13 cellular contexts compared by ENCODE assay signal in the genomic region with DNA sequence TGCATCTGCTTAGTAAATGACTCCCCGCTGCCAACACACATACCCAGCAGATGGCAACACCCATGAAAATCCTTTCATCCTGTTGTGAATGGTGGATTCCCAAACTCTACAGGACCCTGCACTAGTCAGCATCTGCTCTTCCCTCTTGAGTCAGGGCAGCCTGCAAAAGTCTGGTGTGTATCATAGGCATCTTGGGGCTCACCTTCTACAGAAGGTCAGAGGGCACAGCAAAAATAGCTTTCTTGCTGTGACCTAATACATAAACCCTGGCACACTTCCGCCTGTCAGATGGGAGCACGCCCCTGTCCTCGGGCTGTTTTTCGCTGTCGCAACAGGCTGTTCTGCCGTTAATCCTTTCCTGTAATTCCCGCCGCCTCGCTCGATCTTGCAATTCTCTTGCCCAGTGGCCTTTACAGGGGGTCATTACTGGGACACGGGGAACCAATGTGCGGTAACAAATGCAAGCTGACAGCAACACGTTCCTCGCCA. TPM values are rescaled to one million over a fixed set of nuclear protein-coding genes. Genes with fewer than 3 reads are reported as not detected.
A peak's percentile ranks its signal among the peaks of the same experiment; 100 is the strongest.
DNase-seq lines count a peak whose midpoint lies in the region; ATAC-seq and TF ChIP-seq lines count a peak whose summit lies in the region.
"Had no signal": no experiment of that assay in that cellular context is flagged by ENCODE, and none has a peak within 500 bp of the region (broad histone marks: within the 10 kb centered on the region; RNA-seq: fewer than 3 reads in every experiment).

No MANE protein-coding gene starts in this region.

- no peaks in the 10 kb centered on the region for H3K27me3 Mint-ChIP-seq in activated T-helper 2 cell treated with anti-CD3 and anti-CD28 coated beads, Interferon-gamma antibody, Interleukin-2, Interleukin-4, amounts not matched to agents 10 μg/mL and 5 μg/mL and 100 μg/mL, durations not matched to agents 14 hours and 24 hours and 36 hours (ENCODE audit: low read depth)
- H3K27me3 Mint-ChIP-seq: CD4-positive, CD25-positive, alpha-beta regulatory T cell had no signal

- H3K4me3 ChIP-seq in AG10803 (ENCODE audit: low read length) (no peak overlapping the region), choroid plexus epithelial cell (ENCODE audit: low read depth, low read length) (no peak overlapping the region)
- H3K4me3 ChIP-seq: body of pancreas had no signal

- no peak for ATAC-seq in HG03439 (IDR thresholded peaks at IDR 0.05; ENCODE audit: unreplicated experiment)
- ATAC-seq: body of pancreas had no signal

- DNase-seq in AG10803 (ENCODE audit: low read depth) (peak; percentile 22), NCI-H226 (peak; percentile 20), choroid plexus epithelial cell (ENCODE audit: low read depth) (peak; percentile 39), mesenteric fat pad (ENCODE audit: low spot score) (peak; percentile 91), GM10266 (ENCODE audit: extremely low spot score) (no peak)
- no peak for DNase-seq in activated T-helper 2 cell treated with anti-CD3 and anti-CD28 coated beads, Interferon-gamma antibody, Interleukin-2, Interleukin-4, amounts not matched to agents 10 μg/mL and 5 μg/mL and 100 μg/mL, durations not matched to agents 14 hours and 24 hours and 36 hours (ENCODE audit: low spot score)
- DNase-seq in activated effector memory CD4-positive, alpha-beta T cell treated with anti-CD3 and anti-CD28 coated beads, Interleukin-2, amount 50 U/mL, for 16 hours: no peak
- DNase-seq: activated CD4-positive, alpha-beta T cell treated with anti-CD3 and anti-CD28 coated beads, Interleukin-2, amount 50 U/mL, for 48 hours; CD4-positive, CD25-positive, alpha-beta regulatory T cell; NCI-H1930; small intestine had no signal

- no peak overlapping the region for H3K4me3 Mint-ChIP-seq in activated T-helper 2 cell treated with anti-CD3 and anti-CD28 coated beads, Interferon-gamma antibody, Interleukin-2, Interleukin-4, amounts not matched to agents 10 μg/mL and 5 μg/mL and 100 μg/mL, durations not matched to agents 14 hours and 24 hours and 36 hours (ENCODE audit: low read depth)
- H3K4me3 Mint-ChIP-seq: CD4-positive, CD25-positive, alpha-beta regulatory T cell had no signal

- peaks cover 46% of the 10 kb centered on the region for H3K4me1 Mint-ChIP-seq in activated T-helper 2 cell treated with anti-CD3 and anti-CD28 coated beads, Interferon-gamma antibody, Interleukin-2, Interleukin-4, amounts not matched to agents 10 μg/mL and 5 μg/mL and 100 μg/mL, durations not matched to agents 14 hours and 24 hours and 36 hours (ENCODE audit: low read depth)

- no peak for TF ChIP-seq CTCF in AG10803 (conservative IDR thresholded peaks at IDR 0.05; ENCODE audit: low read length)
- no peak for TF ChIP-seq CTCF in choroid plexus epithelial cell (conservative IDR thresholded peaks at IDR 0.05; ENCODE audit: low read depth, low read length)
- no peak for TF ChIP-seq CTCF in GM10266 (IDR thresholded peaks at IDR 0.05; ENCODE audit: control insufficient read depth, insufficient read depth, low read depth, missing control alignments)

- no peak overlapping the region for H3K27ac Mint-ChIP-seq in activated T-helper 2 cell treated with anti-CD3 and anti-CD28 coated beads, Interferon-gamma antibody, Interleukin-2, Interleukin-4, amounts not matched to agents 10 μg/mL and 5 μg/mL and 100 μg/mL, durations not matched to agents 14 hours and 24 hours and 36 hours

- H3K36me3 Mint-ChIP-seq in activated T-helper 2 cell treated with anti-CD3 and anti-CD28 coated beads, Interferon-gamma antibody, Interleukin-2, Interleukin-4, amounts not matched to agents 10 μg/mL and 5 μg/mL and 100 μg/mL, durations not matched to agents 14 hours and 24 hours and 36 hours (ENCODE audit: low read depth): no peaks in the 10 kb centered on the region
- H3K36me3 Mint-ChIP-seq: CD4-positive, CD25-positive, alpha-beta regulatory T cell had no signal

- no peaks in the 10 kb centered on the region for H3K9me3 Mint-ChIP-seq in activated T-helper 2 cell treated with anti-CD3 and anti-CD28 coated beads, Interferon-gamma antibody, Interleukin-2, Interleukin-4, amounts not matched to agents 10 μg/mL and 5 μg/mL and 100 μg/mL, durations not matched to agents 14 hours and 24 hours and 36 hours
- H3K9me3 Mint-ChIP-seq: CD4-positive, CD25-positive, alpha-beta regulatory T cell had no signal

- intact Hi-C loops in activated T-helper 2 cell treated with anti-CD3 and anti-CD28 coated beads, Interferon-gamma antibody, Interleukin-2, Interleukin-4, amounts not matched to agents 10 μg/mL and 5 μg/mL and 100 μg/mL, durations not matched to agents 14 hours and 24 hours and 36 hours (cut with micrococcal nuclease): loop anchor here (5.0 kb wide), 1 partner anchor 360 kb away; no protein-coding TSS in a partner anchor

RNA-seq across cellular contexts. Expression of a gene that starts 19.9 kb away (rescaled TPM):
- total RNA-seq in mesenteric fat pad: not detected
- not detected in 2 replicates for total RNA-seq in activated T-helper 2 cell treated with anti-CD3 and anti-CD28 coated beads, Interferon-gamma antibody, Interleukin-2, Interleukin-4, amounts not matched to agents 10 μg/mL and 5 μg/mL and 100 μg/mL, durations not matched to agents 14 hours and 24 hours and 36 hours
- total RNA-seq: body of pancreas; CD4-positive, CD25-positive, alpha-beta regulatory T cell had no signal

RNA-seq across cellular contexts. Expression of a gene that starts 28.5 kb away (rescaled TPM):
- total RNA-seq in mesenteric fat pad: 0.32 TPM
- total RNA-seq in activated T-helper 2 cell treated with anti-CD3 and anti-CD28 coated beads, Interferon-gamma antibody, Interleukin-2, Interleukin-4, amounts not matched to agents 10 μg/mL and 5 μg/mL and 100 μg/mL, durations not matched to agents 14 hours and 24 hours and 36 hours: not detected in 2 replicates
- total RNA-seq: body of pancreas; CD4-positive, CD25-positive, alpha-beta regulatory T cell had no signal

Comparison
In these comparisons a context has a peak if more than half of its experiments do, and no peak if none do; other contexts are left out.
1. DNase-seq: peak in AG10803 (single experiment), NCI-H226 (single experiment), choroid plexus epithelial cell (single experiment) and mesenteric fat pad (single experiment); none in activated T-helper 2 cell treated with anti-CD3 and anti-CD28 coated beads, Interferon-gamma antibody, Interleukin-2, Interleukin-4, amounts not matched to agents 10 μg/mL and 5 μg/mL and 100 μg/mL, durations not matched to agents 14 hours and 24 hours and 36 hours (single experiment), activated effector memory CD4-positive, alpha-beta T cell treated with anti-CD3 and anti-CD28 coated beads, Interleukin-2, amount 50 U/mL, for 16 hours (single experiment) and GM10266 (single experiment).